ENCODE assay signal across 1 cellular context in the genomic region with DNA sequence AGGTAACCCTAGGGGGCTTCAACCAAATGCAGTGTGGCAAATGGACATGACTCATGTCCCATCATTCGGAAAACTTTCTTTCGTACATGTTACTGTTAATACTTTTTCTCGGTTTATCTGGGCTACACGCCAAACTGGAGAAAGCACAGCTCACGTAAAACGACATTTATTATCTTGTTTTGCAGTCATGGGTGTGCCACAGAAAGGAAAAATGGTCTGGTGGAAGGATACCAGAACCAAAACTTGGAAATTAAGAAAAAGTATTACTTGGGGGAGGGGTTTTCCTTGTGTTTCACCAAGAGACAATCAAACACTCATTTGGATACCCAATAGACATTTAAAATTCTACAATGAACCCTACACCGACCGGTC.
TF ChIP-seq lines count a peak whose summit lies in the region.

No MANE protein-coding gene starts in this region.

TF ChIP-seq in endothelial cell of umbilical vein, 7 proteins besides CTCF, POLR2A, EP300 and RAD21 (continued from another document):
- no peak for TF ChIP-seq GATA2 (IDR thresholded peaks at IDR 0.05; ENCODE audit: insufficient read depth, insufficient read length, low read depth, low read length)
- no peak for TF ChIP-seq EZH2 (IDR thresholded peaks at IDR 0.05; ENCODE audit: borderline replicate concordance, low read depth, low read length, severe bottlenecking)
- TF ChIP-seq FOS (IDR thresholded peaks at IDR 0.05; ENCODE audit: borderline replicate concordance, insufficient read depth, low read length): no peak
- TF ChIP-seq JUN (IDR thresholded peaks at IDR 0.05; ENCODE audit: borderline replicate concordance, insufficient read depth, insufficient read length, low read depth): no peak
